In genomic region chr2:7471185-7471584, GRCh38 we compare ENCODE assay signal across 20 cellular contexts.
"Had no signal": no experiment of that assay in that cellular context is flagged by ENCODE, and none has a peak within 500 bp of the region (broad histone marks: within the 10 kb centered on the region; RNA-seq: fewer than 3 reads in every experiment).

No MANE protein-coding gene starts in this region.

- H3K9me3 Mint-ChIP-seq: activated B cell treated with CpG ODN at 0.5 μM for 24 hours; activated T-helper 17 cell treated with anti-CD3 and anti-CD28 coated beads, Interleukin-2, amount 50 U/mL, for 72 hours; neural crest cell had no signal

- H3K4me3 Mint-ChIP-seq: activated B cell treated with CpG ODN at 0.5 μM for 24 hours; activated naive CD8-positive, alpha-beta T cell treated with anti-CD3 and anti-CD28 coated beads, Interleukin-2, amount 10 ng/mL, durations not matched to agents 7 days and 5 days; activated T-helper 17 cell treated with anti-CD3 and anti-CD28 coated beads, Interleukin-2, amount 50 U/mL, for 72 hours; neural crest cell; T-helper 17 cell had no signal

- DNase-seq: activated B cell treated with CpG ODN at 0.5 μM for 24 hours; activated naive CD8-positive, alpha-beta T cell treated with anti-CD3 and anti-CD28 coated beads, Interleukin-2, amount 10 ng/mL, durations not matched to agents 7 days and 5 days; activated T-cell treated with anti-CD3 and anti-CD28 coated beads for 4 hours; amniotic stem cell; caudate nucleus; foreskin fibroblast; head of caudate nucleus; hippocampal formation; left cardiac atrium; left ventricle myocardium superior; mucosa of descending colon; occipital lobe; psoas muscle; stimulated activated CD4-positive, alpha-beta T cell treated with anti-CD3 and anti-CD28 coated beads, Interleukin-15, amount 100 ng/mL, for 24 hours; stimulated activated CD4-positive, alpha-beta T cell treated with anti-CD3 and anti-CD28 coated beads, Interleukin-2, amount 100 ng/mL, for 24 hours; stimulated activated naive CD4-positive, alpha-beta T cell; T-helper 17 cell; upper lobe of left lung had no signal

- H3K27ac Mint-ChIP-seq: activated B cell treated with CpG ODN at 0.5 μM for 24 hours; activated naive CD8-positive, alpha-beta T cell treated with anti-CD3 and anti-CD28 coated beads, Interleukin-2, amount 10 ng/mL, durations not matched to agents 7 days and 5 days; activated T-helper 17 cell treated with anti-CD3 and anti-CD28 coated beads, Interleukin-2, amount 50 U/mL, for 72 hours; T-helper 17 cell had no signal

- H3K27me3 Mint-ChIP-seq: activated naive CD8-positive, alpha-beta T cell treated with anti-CD3 and anti-CD28 coated beads, Interleukin-2, amount 10 ng/mL, durations not matched to agents 7 days and 5 days had no signal

- H3K4me1 Mint-ChIP-seq: activated B cell treated with CpG ODN at 0.5 μM for 24 hours had no signal

- ATAC-seq: left cardiac atrium, left ventricle myocardium superior, mucosa of descending colon, psoas muscle, T-helper 17 cell had no signal
